Comparison of ENCODE assay signal across 20 cellular contexts in genomic region chr2:126029316-126029715, GRCh38.
DNase-seq lines count a peak whose midpoint lies in the region; TF ChIP-seq lines count a peak whose summit lies in the region.
"Had no signal": no experiment of that assay in that cellular context is flagged by ENCODE, and none has a peak within 500 bp of the region (broad histone marks: within the 10 kb centered on the region; RNA-seq: fewer than 3 reads in every experiment).

No MANE protein-coding gene starts in this region.

- H3K36me3 ChIP-seq in OCI-LY3 (replicated peaks; ENCODE audit: low read depth, low read length) (no peaks in the 10 kb centered on the region), iPS DF 6.9 (ENCODE audit: control insufficient read depth, insufficient read depth, low read length) (no peaks in the 10 kb centered on the region), parathyroid adenoma (ENCODE audit: control insufficient read depth, insufficient read depth, low read length) (no peaks in the 10 kb centered on the region)

- no peak overlapping the region for H3K27ac Mint-ChIP-seq in activated CD4-positive, alpha-beta T cell treated with anti-CD3 and anti-CD28 coated beads, Interleukin-2, amount 10 ng/mL, durations not matched to agents 24 days and 14 days

- H3K79me2 ChIP-seq in OCI-LY3 (ENCODE audit: low read length) (no peaks in the 10 kb centered on the region), parathyroid adenoma (no peaks in the 10 kb centered on the region)

- H3K4me2 ChIP-seq in OCI-LY3 (ENCODE audit: low read length) = no peak overlapping the region
- no peak overlapping the region for H3K4me2 ChIP-seq in parathyroid adenoma (ENCODE audit: low read length)

- H3K36me3 Mint-ChIP-seq in activated CD4-positive, alpha-beta T cell treated with anti-CD3 and anti-CD28 coated beads, Interleukin-2, amount 10 ng/mL, durations not matched to agents 24 days and 14 days (ENCODE audit: low read depth) = no peaks in the 10 kb centered on the region
- H3K36me3 Mint-ChIP-seq: CD14-positive monocyte had no signal

- intact Hi-C loops in activated CD4-positive, alpha-beta T cell treated with anti-CD3 and anti-CD28 coated beads, Interleukin-2, amount 10 ng/mL, durations not matched to agents 24 days and 14 days (cut with micrococcal nuclease) = no loop called here

- no peaks in the 10 kb centered on the region for H3K4me1 ChIP-seq in OCI-LY3 (ENCODE audit: low read length)
- H3K4me1 ChIP-seq in iPS DF 6.9 (ENCODE audit: control insufficient read depth, insufficient read depth, low read length) = no peaks in the 10 kb centered on the region; the same call in 1 of the 2 replicates
- H3K4me1 ChIP-seq in parathyroid adenoma = peaks cover 11% of the 10 kb centered on the region

- H3K27ac ChIP-seq in OCI-LY3 (ENCODE audit: low read length) (no peak overlapping the region), iPS DF 6.9 (ENCODE audit: low read length) (no peak overlapping the region), parathyroid adenoma (peak overlapping the region; percentile 50)
- H3K27ac ChIP-seq: 22Rv1, GM23248, RWPE1 had no signal

- TF ChIP-seq CTCF in OCI-LY3 (IDR thresholded peaks at IDR 0.05; ENCODE audit: low read depth, low read length) (peak; percentile 36), parathyroid adenoma (IDR thresholded peaks at IDR 0.05) (no peak)

- no peaks in the 10 kb centered on the region for H3K9me3 ChIP-seq in OCI-LY3 (ENCODE audit: insufficient read depth, low read length)
- H3K9me3 ChIP-seq in iPS DF 6.9 (ENCODE audit: control insufficient read depth, insufficient read depth, low read length) = no peaks in the 10 kb centered on the region
- H3K9me3 ChIP-seq in parathyroid adenoma (ENCODE audit: control insufficient read depth, low read length) = no peaks in the 10 kb centered on the region

- DNase-seq in NCI-H748 (lab: John Stamatoyannopoulos, UW; ENCODE audit: unreplicated experiment) (peak; percentile 37), NCI-H748 treated with DMSO at 0.1 percent for 48 hours (lab: John Stamatoyannopoulos, UW) (no peak), iPS DF 6.9 (ENCODE audit: low read depth, low spot score) (peak; percentile 35)
- DNase-seq in activated T-cell treated with anti-CD3 and anti-CD28 coated beads, Interleukin-2, amount 50 U/mL, for 1 hour = no peak
- DNase-seq in activated CD4-positive, alpha-beta T cell treated with anti-CD3 and anti-CD28 coated beads for 1 hour = no peak
- no peak for DNase-seq in activated CD4-positive, alpha-beta T cell treated with anti-CD3 and anti-CD28 coated beads, Interleukin-2, amount 10 ng/mL, durations not matched to agents 24 days and 14 days
- DNase-seq: DMS79 treated with DMSO at 0.1 percent for 48 hours, GM23248, KG1, NCI-H1436, NCI-H2029 treated with DMSO at 0.1 percent for 48 hours, NCI-H446 treated with DMSO at 0.1 percent for 48 hours, NCI-H69, PC-3, SIG-M5 had no signal

- no peaks in the 10 kb centered on the region for H3K9me3 Mint-ChIP-seq in activated CD4-positive, alpha-beta T cell treated with anti-CD3 and anti-CD28 coated beads, Interleukin-2, amount 10 ng/mL, durations not matched to agents 24 days and 14 days

- H3K4me3 ChIP-seq in OCI-LY3 (ENCODE audit: low read length) (no peak overlapping the region), iPS DF 6.9 (ENCODE audit: low read length) (no peak overlapping the region), parathyroid adenoma (ENCODE audit: low read depth, low read length) (no peak overlapping the region)
- H3K4me3 ChIP-seq: GM23248 had no signal

- H3K4me1 Mint-ChIP-seq in activated CD4-positive, alpha-beta T cell treated with anti-CD3 and anti-CD28 coated beads, Interleukin-2, amount 10 ng/mL, durations not matched to agents 24 days and 14 days = no peaks in the 10 kb centered on the region
- H3K4me1 Mint-ChIP-seq: CD14-positive monocyte had no signal

- H3K9ac ChIP-seq in OCI-LY3 (ENCODE audit: low read length) (no peak overlapping the region), parathyroid adenoma (no peak overlapping the region)
- H3K9ac ChIP-seq: GM23248 had no signal

- no peaks in the 10 kb centered on the region for H3K27me3 Mint-ChIP-seq in activated CD4-positive, alpha-beta T cell treated with anti-CD3 and anti-CD28 coated beads, Interleukin-2, amount 10 ng/mL, durations not matched to agents 24 days and 14 days

- H4K20me1 ChIP-seq in OCI-LY3 (ENCODE audit: insufficient read depth, low read length) = no peaks in the 10 kb centered on the region

- no peaks in the 10 kb centered on the region for H3K27me3 ChIP-seq in OCI-LY3 (ENCODE audit: low read depth, low read length)
- no peaks in the 10 kb centered on the region for H3K27me3 ChIP-seq in iPS DF 6.9 (ENCODE audit: control insufficient read depth, insufficient read depth, low read length)
- no peaks in the 10 kb centered on the region for H3K27me3 ChIP-seq in parathyroid adenoma (ENCODE audit: control insufficient read depth, insufficient read depth, low read length)

- H2AFZ ChIP-seq in OCI-LY3 (ENCODE audit: low read depth, low read length) = no peak overlapping the region
- peak overlapping the region; percentile 19 for H2AFZ ChIP-seq in parathyroid adenoma
- H2AFZ ChIP-seq: GM23248 had no signal

- H3K4me3 Mint-ChIP-seq in activated CD4-positive, alpha-beta T cell treated with anti-CD3 and anti-CD28 coated beads, Interleukin-2, amount 10 ng/mL, durations not matched to agents 24 days and 14 days = no peak overlapping the region
- H3K4me3 Mint-ChIP-seq: CD14-positive monocyte had no signal

Comparison
In these comparisons a context has a peak if more than half of its experiments do, and no peak if none do; other contexts are left out.
1. DNase-seq: peak in NCI-H748 (single experiment) and iPS DF 6.9 (single experiment); none in NCI-H748 treated with DMSO at 0.1 percent for 48 hours (single experiment), activated T-cell treated with anti-CD3 and anti-CD28 coated beads, Interleukin-2, amount 50 U/mL, for 1 hour (single experiment), activated CD4-positive, alpha-beta T cell treated with anti-CD3 and anti-CD28 coated beads for 1 hour (single experiment) and activated CD4-positive, alpha-beta T cell treated with anti-CD3 and anti-CD28 coated beads, Interleukin-2, amount 10 ng/mL, durations not matched to agents 24 days and 14 days (single experiment).